In the genomic region with DNA sequence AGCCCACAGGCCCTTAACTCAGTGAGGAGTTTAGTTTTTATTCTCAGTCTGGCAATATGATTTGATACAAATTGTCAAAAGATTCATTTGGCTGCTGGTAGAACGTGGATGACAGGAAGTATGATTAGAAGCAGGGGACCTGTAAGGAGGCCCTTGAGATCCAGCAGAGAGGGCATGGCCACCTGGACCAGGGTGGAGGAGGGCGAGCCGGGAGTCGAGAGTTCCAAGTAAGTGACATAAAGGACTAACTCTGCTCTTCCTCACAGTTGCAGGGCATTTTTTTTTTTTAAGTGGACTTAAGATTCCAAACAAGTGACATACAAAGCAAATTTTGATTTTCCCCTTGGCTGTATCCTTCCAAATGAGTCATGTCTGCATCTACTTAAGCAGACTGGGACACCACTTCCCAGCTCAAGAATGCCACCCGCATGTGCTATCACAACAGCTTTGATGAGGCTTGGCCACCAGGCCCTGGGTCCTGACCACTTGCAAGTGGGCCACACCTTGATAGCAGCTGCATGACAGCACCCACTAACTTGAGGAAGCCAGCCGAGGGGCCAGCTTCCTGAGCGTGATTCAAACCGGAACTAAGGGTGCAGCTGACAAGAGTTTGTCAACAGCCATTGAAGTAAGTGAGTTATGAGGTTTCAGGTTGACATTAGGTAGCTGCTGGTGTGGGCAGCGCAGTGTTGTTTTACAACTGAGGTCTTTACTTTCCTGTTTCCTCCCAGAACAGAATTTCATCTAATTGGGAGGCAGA, we compare ENCODE assay signal across 8 cellular contexts. TPM values are rescaled to one million over a fixed set of nuclear protein-coding genes. Genes with fewer than 3 reads are reported as not detected.
DNase-seq lines count a peak whose midpoint lies in the region; ATAC-seq and TF ChIP-seq lines count a peak whose summit lies in the region.

No MANE protein-coding gene starts in this region.

- 45 to 49% methylated on average over 5 to 9 of the region's 9 CpGs for WGBS in transverse colon (ENCODE audit: low coverage in 1 of 2), 2 donors
- WGBS in mammary epithelial cell (ENCODE audit: low coverage, missing lambda C conversion rate): 93% methylated on average over 6 of the region's 9 CpGs

- in situ Hi-C loops in transverse colon (cut with MboI; ENCODE audit: low pct_ligation_motif_present in 1 of 4, low pct_unique_long_range_greater_than_20kb in 1 of 4, low sequenced_read_pairs in 3 of 4): no loop called here
- in situ Hi-C loops in mammary epithelial cell (cut with MboI; ENCODE audit: low sequenced_read_pairs in 2 of 2): no loop called here

- H2AFZ ChIP-seq in mammary epithelial cell (ENCODE audit: low read depth, low read length): no peak overlapping the region

- CTCF ChIA-PET in mammary epithelial cell (lab: Charles Lee; ENCODE audit: low non-redundant PET): no interaction called here

- DNase-seq in SHP77 treated with DMSO at 0.1 percent for 48 hours (lab: John Stamatoyannopoulos, UW) (peak; percentile 56), transverse colon (peak; percentile 64), NCI-H1694 treated with DMSO at 0.1 percent for 48 hours (lab: John Stamatoyannopoulos, UW) (no peak), mammary epithelial cell (no peak)
- peak; percentile 57 for DNase-seq in activated naive CD4-positive, alpha-beta T cell treated with anti-CD3 and anti-CD28 coated beads, Interleukin-2, amount 50 U/mL, for 16 hours

- TF ChIP-seq EP300 in transverse colon (IDR thresholded peaks at IDR 0.05; ENCODE audit: low read depth): no peak

- no peak for TF ChIP-seq POLR2A in transverse colon (IDR thresholded peaks at IDR 0.05)

- peak; percentile 95 for ATAC-seq in GM18519 (IDR thresholded peaks at IDR 0.05; ENCODE audit: low FRiP score, unreplicated experiment)
- ATAC-seq in HG02870 (IDR thresholded peaks at IDR 0.05; ENCODE audit: unreplicated experiment): peak; percentile 96

- H3K27ac ChIP-seq in mucosa of rectum (ENCODE audit: low read depth in 2 of 2, low read length in 2 of 2) (peak overlapping the region; percentile 61 to 77), transverse colon (peak overlapping the region; percentile 72 to 77 (median 74)), mammary epithelial cell (ENCODE audit: insufficient read depth, low read depth, low read length) (no peak overlapping the region)

- no peaks in the 10 kb centered on the region for H3K27me3 ChIP-seq in mucosa of rectum (ENCODE audit: control insufficient read depth in 2 of 2, insufficient read depth in 2 of 2, low read length in 2 of 2)
- H3K27me3 ChIP-seq in transverse colon: no peaks in the 10 kb centered on the region
- H3K27me3 ChIP-seq in mammary epithelial cell (ENCODE audit: insufficient read depth, low read length): no peaks in the 10 kb centered on the region

- H3K4me1 ChIP-seq in mucosa of rectum (ENCODE audit: control insufficient read depth in 2 of 2, insufficient read depth in 2 of 2, low read length in 2 of 2): peaks cover 23 to 31% of the 10 kb centered on the region in 2 donors
- H3K4me1 ChIP-seq in transverse colon: peaks cover 19 to 49% (median 31%) of the 10 kb centered on the region in 4 donors
- H3K4me1 ChIP-seq in mammary epithelial cell (ENCODE audit: insufficient read depth, low read length): no peaks in the 10 kb centered on the region

- H3K79me2 ChIP-seq in mammary epithelial cell (ENCODE audit: insufficient read depth, low read length): no peaks in the 10 kb centered on the region

- dilution Hi-C loops in mammary epithelial cell (cut with HindIII; ENCODE audit: low sequenced_read_pairs): no loop called here

- no peak overlapping the region for H3K4me2 ChIP-seq in mammary epithelial cell (ENCODE audit: insufficient read depth, low read depth, low read length)

- BruUV-seq in mammary epithelial cell (replicated peaks; lab: Mats Ljungman, UMichigan): no TSS peak

- H4K20me1 ChIP-seq in mammary epithelial cell (ENCODE audit: insufficient read depth, low read length): no peaks in the 10 kb centered on the region

- H3K4me3 ChIP-seq in mucosa of rectum (ENCODE audit: low read length in 2 of 2) (peak overlapping the region; percentile 50 to 59), transverse colon (no peak overlapping the region), mammary epithelial cell (replicated peaks in 1 of 3; ENCODE audit: insufficient read depth in 1 of 3, low read depth in 2 of 3, low read length in 3 of 3) (no peak overlapping the region)

- H3K36me3 ChIP-seq in mucosa of rectum (ENCODE audit: control insufficient read depth in 2 of 2, insufficient read depth in 2 of 2, low read length in 2 of 2) (no peaks in the 10 kb centered on the region), transverse colon (no peaks in the 10 kb centered on the region), mammary epithelial cell (ENCODE audit: insufficient read depth, low read length) (no peaks in the 10 kb centered on the region)

- H3K9me3 ChIP-seq in mucosa of rectum (ENCODE audit: control insufficient read depth in 2 of 2, low read length in 2 of 2): no peaks in the 10 kb centered on the region
- no peaks in the 10 kb centered on the region for H3K9me3 ChIP-seq in transverse colon
- no peaks in the 10 kb centered on the region for H3K9me3 ChIP-seq in mammary epithelial cell (replicated peaks; ENCODE audit: insufficient read depth, low read length)

- H3K9ac ChIP-seq in mucosa of rectum (ENCODE audit: low read depth in 1 of 2, low read length in 2 of 2): peak overlapping the region in 1 of 2 donors; percentile 0
- H3K9ac ChIP-seq in mammary epithelial cell (ENCODE audit: insufficient read depth, low read length): no peak overlapping the region

- intact Hi-C loops in transverse colon (cut with DNase I; ENCODE audit: low total_unique reads): no loop called here
- intact Hi-C loops in mammary epithelial cell (cut with micrococcal nuclease): no loop called here

- TF ChIP-seq CTCF in transverse colon (IDR thresholded peaks at IDR 0.05) (no peak), mammary epithelial cell (conservative IDR thresholded peaks at IDR 0.05 in 1 of 2, IDR thresholded peaks at IDR 0.05 in 1 of 2; ENCODE audit: extremely low read depth in 1 of 2, insufficient read depth in 1 of 2, low read depth in 1 of 2, low read length in 2 of 2) (no peak)

RNA-seq across cellular contexts. Expression of gene EPHA4, which starts 54.6 kb away (rescaled TPM):
- 10 to 100 TPM in 3 of 4 donors, 1 to 10 TPM in 1; 1.5 to 21.0 (median 13.8) TPM for total RNA-seq in transverse colon
- 10 to 100 TPM in 1 of 2 donors, 1 to 10 TPM in 1; 3.9 to 55.5 TPM for total RNA-seq in mammary epithelial cell
- 2.0 TPM for polyA plus RNA-seq in mammary epithelial cell
- 11.3 TPM for polyA minus RNA-seq in mammary epithelial cell

Comparison
In these comparisons a context has a peak if more than half of its experiments do, and no peak if none do; other contexts are left out.
1. DNase-seq: peak in SHP77 treated with DMSO at 0.1 percent for 48 hours (single experiment), activated naive CD4-positive, alpha-beta T cell treated with anti-CD3 and anti-CD28 coated beads, Interleukin-2, amount 50 U/mL, for 16 hours (single experiment) and transverse colon (single experiment); none in NCI-H1694 treated with DMSO at 0.1 percent for 48 hours (single experiment) and mammary epithelial cell (single experiment).
2. H3K4me3 ChIP-seq: peak in mucosa of rectum (2 of 2); none in transverse colon (0 of 4) and mammary epithelial cell (0 of 3).